ENCODE assay signal across 17 cellular contexts in the genomic region with DNA sequence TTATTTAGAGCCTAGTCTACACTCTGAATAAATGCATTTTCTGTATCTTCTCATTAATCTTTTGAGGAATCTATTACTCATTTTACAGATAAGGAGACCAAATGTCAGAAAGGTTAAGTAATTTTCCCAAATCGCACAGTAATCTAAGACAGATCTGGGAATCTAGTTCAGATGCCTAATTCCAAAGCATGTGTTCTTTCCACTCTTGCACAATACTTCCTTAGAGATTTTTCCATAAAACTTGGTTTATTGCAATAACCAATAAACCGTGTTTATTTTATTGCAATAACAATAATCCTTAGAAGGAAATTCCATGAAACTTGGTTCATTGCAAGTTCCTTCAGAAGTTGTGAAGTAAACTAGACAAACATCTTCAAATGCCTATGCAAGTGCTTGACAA.
"Had no signal": no experiment of that assay in that cellular context is flagged by ENCODE, and none has a peak within 500 bp of the region (broad histone marks: within the 10 kb centered on the region; RNA-seq: fewer than 3 reads in every experiment).

No MANE protein-coding gene starts in this region.

- H3K36me3 Mint-ChIP-seq: activated naive CD4-positive, alpha-beta T cell treated with anti-CD3 and anti-CD28 coated beads, Interleukin-2, amount 50 U/mL, for 24 hours had no signal

- H3K4me3 ChIP-seq: esophagus muscularis mucosa, lower lobe of right lung, right lobe of liver, thyroid gland had no signal

- H3K4me1 Mint-ChIP-seq: activated CD4-positive, alpha-beta T cell treated with anti-CD3 and anti-CD28 coated beads, Interleukin-2, amount 10 ng/mL, durations not matched to agents 24 days and 14 days; activated naive CD4-positive, alpha-beta T cell treated with anti-CD3 and anti-CD28 coated beads, Interleukin-2, amount 50 U/mL, for 24 hours; nephron had no signal

- H3K27me3 ChIP-seq: esophagus muscularis mucosa, right lobe of liver, thyroid gland had no signal

- H3K27ac ChIP-seq: esophagus muscularis mucosa, lower lobe of right lung, parathyroid adenoma, right lobe of liver, thyroid gland had no signal

- H3K36me3 ChIP-seq: esophagus muscularis mucosa, lower lobe of right lung, right lobe of liver, thyroid gland had no signal

- ATAC-seq: activated CD8-positive, alpha-beta T cell treated with anti-CD3 and anti-CD28 coated beads, Interleukin-2, amount 10 ng/mL, durations not matched to agents 7 days and 5 days; lower lobe of right lung; right lobe of liver had no signal

- H3K4me1 ChIP-seq: esophagus muscularis mucosa, lower lobe of right lung, parathyroid adenoma, right lobe of liver, thyroid gland had no signal

- H3K9me3 Mint-ChIP-seq: activated CD4-positive, alpha-beta T cell treated with anti-CD3 and anti-CD28 coated beads, Interleukin-2, amount 10 ng/mL, durations not matched to agents 24 days and 14 days; activated naive CD4-positive, alpha-beta T cell treated with anti-CD3 and anti-CD28 coated beads, Interleukin-2, amount 50 U/mL, for 24 hours; activated T-cell treated with anti-CD3 and anti-CD28 coated beads, Interleukin-2, amount 50 U/mL, for 24 hours; nephron had no signal

- H3K27me3 Mint-ChIP-seq: activated CD4-positive, alpha-beta T cell treated with anti-CD3 and anti-CD28 coated beads, Interleukin-2, amount 10 ng/mL, durations not matched to agents 24 days and 14 days; activated naive CD4-positive, alpha-beta T cell treated with anti-CD3 and anti-CD28 coated beads, Interleukin-2, amount 50 U/mL, for 24 hours; activated T-cell treated with anti-CD3 and anti-CD28 coated beads, Interleukin-2, amount 50 U/mL, for 24 hours had no signal

- H3K9me3 ChIP-seq: esophagus muscularis mucosa, lower lobe of right lung, right lobe of liver, thyroid gland had no signal

- H3K4me3 Mint-ChIP-seq: activated CD4-positive, alpha-beta T cell treated with anti-CD3 and anti-CD28 coated beads, Interleukin-2, amount 10 ng/mL, durations not matched to agents 24 days and 14 days; activated CD8-positive, alpha-beta T cell treated with anti-CD3 and anti-CD28 coated beads, Interleukin-2, amount 10 ng/mL, durations not matched to agents 7 days and 5 days; activated naive CD4-positive, alpha-beta T cell treated with anti-CD3 and anti-CD28 coated beads, Interleukin-2, amount 50 U/mL, for 24 hours; activated T-cell treated with anti-CD3 and anti-CD28 coated beads, Interleukin-2, amount 50 U/mL, for 24 hours; nephron had no signal

- DNase-seq: activated CD4-positive, alpha-beta T cell treated with anti-CD3 and anti-CD28 coated beads, Interleukin-2, amount 10 ng/mL, durations not matched to agents 24 days and 14 days; activated CD8-positive, alpha-beta T cell treated with anti-CD3 and anti-CD28 coated beads, Interleukin-2, amount 10 ng/mL, durations not matched to agents 7 days and 5 days; activated effector memory CD4-positive, alpha-beta T cell treated with anti-CD3 and anti-CD28 coated beads, Interleukin-2, amount 50 U/mL, for 16 hours; activated T-cell treated with anti-CD3 and anti-CD28 coated beads, Interleukin-2, amount 50 U/mL, for 24 hours; cerebellar nuclear complex; cortex of kidney; effector CD4-positive, alpha-beta T cell; hypothalamus; lower lobe of right lung; right lobe of liver; stimulated activated naive CD4-positive, alpha-beta T cell; T1000; thyroid gland had no signal

- H3K27ac Mint-ChIP-seq: activated CD4-positive, alpha-beta T cell treated with anti-CD3 and anti-CD28 coated beads, Interleukin-2, amount 10 ng/mL, durations not matched to agents 24 days and 14 days; activated CD8-positive, alpha-beta T cell treated with anti-CD3 and anti-CD28 coated beads, Interleukin-2, amount 10 ng/mL, durations not matched to agents 7 days and 5 days; activated naive CD4-positive, alpha-beta T cell treated with anti-CD3 and anti-CD28 coated beads, Interleukin-2, amount 50 U/mL, for 24 hours; activated T-cell treated with anti-CD3 and anti-CD28 coated beads, Interleukin-2, amount 50 U/mL, for 24 hours; nephron had no signal
